In genomic region chr2:190366248-190366753, GRCh38 we compare ENCODE assay signal across 3 cellular contexts.
TF ChIP-seq lines count a peak whose summit lies in the region.

No MANE protein-coding gene starts in this region.

TF ChIP-seq in HEK293, 187 proteins besides CTCF, POLR2A, EP300 and RAD21:
- peak; percentile 91 for TF ChIP-seq PRDM1 (tag by site-specific recombination; IDR thresholded peaks at IDR 0.05)
- no peak for TF ChIP-seq ZNF549 (tag by site-specific recombination; IDR thresholded peaks at IDR 0.05)
- TF ChIP-seq ZNF596 (tag by site-specific recombination; IDR thresholded peaks at IDR 0.05): peak; percentile 98
- TF ChIP-seq, protein P1, sequence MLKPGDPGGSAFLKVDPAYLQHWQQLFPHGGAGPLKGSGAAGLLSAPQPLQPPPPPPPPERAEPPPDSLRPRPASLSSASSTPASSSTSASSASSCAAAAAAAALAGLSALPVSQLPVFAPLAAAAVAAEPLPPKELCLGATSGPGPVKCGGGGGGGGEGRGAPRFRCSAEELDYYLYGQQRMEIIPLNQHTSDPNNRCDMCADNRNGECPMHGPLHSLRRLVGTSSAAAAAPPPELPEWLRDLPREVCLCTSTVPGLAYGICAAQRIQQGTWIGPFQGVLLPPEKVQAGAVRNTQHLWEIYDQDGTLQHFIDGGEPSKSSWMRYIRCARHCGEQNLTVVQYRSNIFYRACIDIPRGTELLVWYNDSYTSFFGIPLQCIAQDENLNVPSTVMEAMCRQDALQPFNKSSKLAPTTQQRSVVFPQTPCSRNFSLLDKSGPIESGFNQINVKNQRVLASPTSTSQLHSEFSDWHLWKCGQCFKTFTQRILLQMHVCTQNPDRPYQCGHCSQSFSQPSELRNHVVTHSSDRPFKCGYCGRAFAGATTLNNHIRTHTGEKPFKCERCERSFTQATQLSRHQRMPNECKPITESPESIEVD (tag by site-specific recombination; IDR thresholded peaks at IDR 0.05): no peak
- TF ChIP-seq KLF1 (tag by site-specific recombination; IDR thresholded peaks at IDR 0.05): no peak
- no peak for TF ChIP-seq ZNF560 (tag by site-specific recombination; IDR thresholded peaks at IDR 0.05; ENCODE audit: borderline replicate concordance)
- TF ChIP-seq ZNF366 (tag by site-specific recombination; conservative IDR thresholded peaks at IDR 0.05): 0 out of 2 replicates have a peak, but pooled peaks have one; percentile 24

TF ChIP-seq in GM12878, 131 proteins besides CTCF, POLR2A, EP300 and RAD21:
- TF ChIP-seq PAX5 (IDR thresholded peaks at IDR 0.05; ENCODE audit: borderline replicate concordance, low read depth, low read length) (no peak), RFX5 (IDR thresholded peaks at IDR 0.05; ENCODE audit: low read depth, low read length) (no peak), NFIC (IDR thresholded peaks at IDR 0.05; ENCODE audit: low read depth, low read length) (peak; percentile 18; the same call in 1 of the 2 replicates), POLR2AphosphoS2 (IDR thresholded peaks at IDR 0.05; ENCODE audit: low read depth, low read length) (no peak), PBX3 (IDR thresholded peaks at IDR 0.05; ENCODE audit: insufficient replicate concordance, low read depth, low read length) (peak; percentile 30)

TF ChIP-seq in H1, 55 proteins besides CTCF, POLR2A, EP300 and RAD21:
- TF ChIP-seq TEAD4 (IDR thresholded peaks at IDR 0.05; ENCODE audit: low read depth, low read length) (no peak), CREB1 (IDR thresholded peaks at IDR 0.05) (no peak), POLR2AphosphoS5 (IDR thresholded peaks at IDR 0.05; ENCODE audit: low read depth, low read length) (no peak), POU5F1 (IDR thresholded peaks at IDR 0.05; ENCODE audit: low read depth, low read length) (no peak), RFX5 (IDR thresholded peaks at IDR 0.05; ENCODE audit: borderline replicate concordance, low read depth, low read length) (no peak), JUND (IDR thresholded peaks at IDR 0.05; ENCODE audit: low read length) (no peak), CHD2 (IDR thresholded peaks at IDR 0.05; ENCODE audit: low read length) (no peak), SIX5 (IDR thresholded peaks at IDR 0.05; ENCODE audit: low read depth, low read length) (no peak), TAF1 (IDR thresholded peaks at IDR 0.05; ENCODE audit: low read depth, low read length) (no peak)
- TF ChIP-seq, protein P2, sequence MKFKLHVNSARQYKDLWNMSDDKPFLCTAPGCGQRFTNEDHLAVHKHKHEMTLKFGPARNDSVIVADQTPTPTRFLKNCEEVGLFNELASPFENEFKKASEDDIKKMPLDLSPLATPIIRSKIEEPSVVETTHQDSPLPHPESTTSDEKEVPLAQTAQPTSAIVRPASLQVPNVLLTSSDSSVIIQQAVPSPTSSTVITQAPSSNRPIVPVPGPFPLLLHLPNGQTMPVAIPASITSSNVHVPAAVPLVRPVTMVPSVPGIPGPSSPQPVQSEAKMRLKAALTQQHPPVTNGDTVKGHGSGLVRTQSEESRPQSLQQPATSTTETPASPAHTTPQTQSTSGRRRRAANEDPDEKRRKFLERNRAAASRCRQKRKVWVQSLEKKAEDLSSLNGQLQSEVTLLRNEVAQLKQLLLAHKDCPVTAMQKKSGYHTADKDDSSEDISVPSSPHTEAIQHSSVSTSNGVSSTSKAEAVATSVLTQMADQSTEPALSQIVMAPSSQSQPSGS (IDR thresholded peaks at IDR 0.05; ENCODE audit: low read length): no peak
